ENCODE assay signal across 26 cellular contexts in genomic region chr7:3080106-3080505, GRCh38. TPM values are rescaled to one million over a fixed set of nuclear protein-coding genes. Genes with fewer than 3 reads are reported as not detected.
"Had no signal": no experiment of that assay in that cellular context is flagged by ENCODE, and none has a peak within 500 bp of the region (broad histone marks: within the 10 kb centered on the region; RNA-seq: fewer than 3 reads in every experiment).

No MANE protein-coding gene starts in this region.

- DNase-seq: activated CD4-positive, alpha-beta T cell treated with anti-CD3 and anti-CD28 coated beads for 4 hours; activated CD4-positive, alpha-beta T cell treated with anti-CD3 and anti-CD28 coated beads, Interleukin-2, amount 50 U/mL, for 48 hours; activated CD4-positive, CD25-positive, alpha-beta regulatory T cell; activated naive CD4-positive, alpha-beta T cell treated with Interleukin-2 at 50 U/mL for 16 hours; activated naive CD8-positive, alpha-beta T cell treated with anti-CD3 and anti-CD28 coated beads, Interleukin-2, amount 10 ng/mL, durations not matched to agents 7 days and 5 days; activated T-cell treated with anti-CD3 and anti-CD28 coated beads, Interleukin-2, amount 50 U/mL, for 48 hours; amygdala; cerebellar nuclear complex; endodermal cell; esophagus squamous epithelium; gastrocnemius medialis; hippocampal formation; left ventricle myocardium superior; mammary epithelial cell; nucleus accumbens; right cardiac atrium; stimulated activated CD4-positive, alpha-beta T cell treated with anti-CD3 and anti-CD28 coated beads, Interleukin-12 subunit alpha, Interleukin-12 subunit beta, amount 100 ng/mL, for 4 hours; stomach; T1000; transverse colon; uterus had no signal

- H3K79me2 ChIP-seq: parathyroid adenoma had no signal

- H3K9me3 ChIP-seq: transverse colon, uterus had no signal

- H3K36me3 ChIP-seq: esophagus squamous epithelium, gastrocnemius medialis, stomach, suprapubic skin, transverse colon, uterus had no signal

- H3K4me1 Mint-ChIP-seq: activated naive CD8-positive, alpha-beta T cell treated with anti-CD3 and anti-CD28 coated beads, Interleukin-2, amount 10 ng/mL, durations not matched to agents 7 days and 5 days; endodermal cell; nephron had no signal

- H3K4me1 ChIP-seq: esophagus squamous epithelium, gastrocnemius medialis, parathyroid adenoma, stomach, suprapubic skin, transverse colon, uterus had no signal

- ATAC-seq: gastrocnemius medialis, left ventricle myocardium superior, right cardiac atrium had no signal

- H3K27ac ChIP-seq: coronary artery, esophagus squamous epithelium, gastrocnemius medialis, parathyroid adenoma, stomach, suprapubic skin, transverse colon, uterus had no signal

- H3K4me3 Mint-ChIP-seq: activated naive CD8-positive, alpha-beta T cell treated with anti-CD3 and anti-CD28 coated beads, Interleukin-2, amount 10 ng/mL, durations not matched to agents 7 days and 5 days; endodermal cell; nephron had no signal

- H3K27ac Mint-ChIP-seq: activated naive CD8-positive, alpha-beta T cell treated with anti-CD3 and anti-CD28 coated beads, Interleukin-2, amount 10 ng/mL, durations not matched to agents 7 days and 5 days; endodermal cell; nephron had no signal

- H3K4me3 ChIP-seq: coronary artery, esophagus squamous epithelium, gastrocnemius medialis, stomach, suprapubic skin, transverse colon, uterus had no signal

- H3K27me3 ChIP-seq: esophagus squamous epithelium, transverse colon, uterus had no signal

- H2AFZ ChIP-seq: parathyroid adenoma had no signal

- H3K9ac ChIP-seq: parathyroid adenoma had no signal

RNA-seq across cellular contexts. Expression of gene CARD11, which starts 36.4 kb away (rescaled TPM):
- total RNA-seq: myocyte had no signal
